In genomic region chrX:150831863-150832262, GRCh38 we compare ENCODE assay signal across 18 cellular contexts.
DNase-seq lines count a peak whose midpoint lies in the region; ATAC-seq, FAIRE-seq and TF ChIP-seq lines count a peak whose summit lies in the region.
"Had no signal": no experiment of that assay in that cellular context is flagged by ENCODE, and none has a peak within 500 bp of the region (broad histone marks: within the 10 kb centered on the region; RNA-seq: fewer than 3 reads in every experiment).

No MANE protein-coding gene starts in this region.

- intact Hi-C loops in left lung (cut with DNase I): no loop called here

- no peak overlapping the region for H3K14ac ChIP-seq in H1 (ENCODE audit: insufficient read length)

- TF ChIP-seq RAD21 in H1 (IDR thresholded peaks at IDR 0.05 in 1 of 2, conservative IDR thresholded peaks at IDR 0.05 in 1 of 2; ENCODE audit: low read depth in 2 of 2, low read length in 2 of 2): no peak

- no peak overlapping the region for H2AFZ ChIP-seq in H1 (ENCODE audit: low read length)
- H2AFZ ChIP-seq: GM23248 had no signal

- peaks cover 6% of the 10 kb centered on the region for H3K9me3 Mint-ChIP-seq in activated naive CD8-positive, alpha-beta T cell treated with anti-CD3 and anti-CD28 coated beads, Interleukin-2, amount 10 ng/mL, durations not matched to agents 7 days and 5 days
- H3K9me3 Mint-ChIP-seq in activated naive CD8-positive, alpha-beta T cell treated with anti-CD3 and anti-CD28 coated beads, Interleukin-2, amount 50 U/mL, for 24 hours: peaks cover 4% of the 10 kb centered on the region

- no peak overlapping the region for H3K9ac ChIP-seq in H1 (replicated peaks in 1 of 4; ENCODE audit: extremely low read depth in 1 of 4, low read depth in 3 of 4, low read length in 3 of 4)
- H3K9ac ChIP-seq: GM23248 had no signal

- TF ChIP-seq POLR2A in H1 (IDR thresholded peaks at IDR 0.05; ENCODE audit: control extremely low read depth in 1 of 2, low read depth in 2 of 2, low read length in 2 of 2): no peak

- no peaks in the 10 kb centered on the region for H3K27me3 ChIP-seq in H1 (replicated peaks in 1 of 4; ENCODE audit: control insufficient read depth in 3 of 4, extremely low read depth in 1 of 4, insufficient read depth in 3 of 4, low read length in 3 of 4)
- no peaks in the 10 kb centered on the region for H3K27me3 ChIP-seq in small intestine (ENCODE audit: control insufficient read depth in 2 of 2, insufficient read depth in 2 of 2, low read length in 2 of 2)
- H3K27me3 ChIP-seq in left lung: no peaks in the 10 kb centered on the region

- peaks cover 21% of the 10 kb centered on the region for H3K36me3 Mint-ChIP-seq in activated naive CD8-positive, alpha-beta T cell treated with anti-CD3 and anti-CD28 coated beads, Interleukin-2, amount 10 ng/mL, durations not matched to agents 7 days and 5 days
- peaks cover 19% of the 10 kb centered on the region for H3K36me3 Mint-ChIP-seq in activated naive CD8-positive, alpha-beta T cell treated with anti-CD3 and anti-CD28 coated beads, Interleukin-2, amount 50 U/mL, for 24 hours (ENCODE audit: low read depth)

- no peak overlapping the region for H3K4me2 ChIP-seq in H1 (ENCODE audit: insufficient read depth in 1 of 2, low read depth in 2 of 2, low read length in 2 of 2)

- CTCF ChIA-PET in H1 (lab: Charles Lee; ENCODE audit: partially characterized antibody): no interaction called here

- 83% methylated on average over 1 of the region's 1 CpG; no CpG with 5 or more reads in 1 of the 2 experiments for WGBS in H1 (ENCODE audit: extremely low coverage in 1 of 2, insufficient coverage in 1 of 2, insufficient read length in 1 of 2, insufficient replicate concordance in 2 of 2, low coverage in 1 of 2, low lambda C conversion rate in 2 of 2, missing lambda C conversion rate in 1 of 2), 2 experiments
- WGBS in small intestine, 3 donors: 56 to 86% (median 65%) methylated on average over 1 of the region's 1 CpG

- FAIRE-seq in H1 (lab: Jason Lieb, UNC): peak; percentile 19
- peak; percentile 83 for FAIRE-seq in small intestine (lab: Jason Lieb, UNC)
- FAIRE-seq: GM12878, GM18507, HTR-8/SVneo had no signal

- peaks cover 6% of the 10 kb centered on the region for H3K4me1 Mint-ChIP-seq in activated naive CD8-positive, alpha-beta T cell treated with anti-CD3 and anti-CD28 coated beads, Interleukin-2, amount 10 ng/mL, durations not matched to agents 7 days and 5 days
- H3K4me1 Mint-ChIP-seq in activated naive CD8-positive, alpha-beta T cell treated with anti-CD3 and anti-CD28 coated beads, Interleukin-2, amount 50 U/mL, for 24 hours: peaks cover 3% of the 10 kb centered on the region

- H3K9me3 ChIP-seq in H1 (ENCODE audit: insufficient read depth in 2 of 2, low read depth in 1 of 2, low read length in 1 of 2) (no peaks in the 10 kb centered on the region), small intestine (ENCODE audit: control insufficient read depth, low read depth) (no peaks in the 10 kb centered on the region), left lung (no peaks in the 10 kb centered on the region)

- POLR2A ChIA-PET in activated naive CD8-positive, alpha-beta T cell treated with anti-CD3 and anti-CD28 coated beads, Interleukin-2, amount 10 ng/mL, durations not matched to agents 7 days and 5 days (lab: Charles Lee): no interaction called here
- POLR2A ChIA-PET in H1 (lab: Charles Lee; ENCODE audit: partially characterized antibody): no interaction called here

- no peak overlapping the region for H3K4me3 ChIP-seq in H1 (ENCODE audit: extremely low read depth in 1 of 4, insufficient read depth in 2 of 4, low read depth in 3 of 4, low read length in 4 of 4)
- H3K4me3 ChIP-seq in small intestine (ENCODE audit: low read depth in 1 of 2, low read length in 2 of 2): no peak overlapping the region
- H3K4me3 ChIP-seq in left lung: no peak overlapping the region
- H3K4me3 ChIP-seq: GM12878, GM23248, HAP-1 had no signal

- no peak overlapping the region for H4K5ac ChIP-seq in H1 (ENCODE audit: insufficient read length, low read depth, low read length)

- no peak overlapping the region for H3K23ac ChIP-seq in H1 (ENCODE audit: insufficient read length)

- H2BK20ac ChIP-seq in H1 (ENCODE audit: low read length): no peak overlapping the region

- peaks cover 0 to 1% of the 10 kb centered on the region in 2 experiments for H4K20me1 ChIP-seq in H1 (replicated peaks in 1 of 2; ENCODE audit: control insufficient read depth in 1 of 2, insufficient read depth in 2 of 2, low read length in 2 of 2)

- H4K8ac ChIP-seq in H1 (ENCODE audit: extremely low read depth, insufficient read depth, low read length): no peak overlapping the region

- no peak for TF ChIP-seq CTCF in H1 (IDR thresholded peaks at IDR 0.05; ENCODE audit: control extremely low read depth in 1 of 3, insufficient read depth in 1 of 3, low read depth in 1 of 3, low read length in 3 of 3)
- no peak for TF ChIP-seq CTCF in left lung (IDR thresholded peaks at IDR 0.05)

- no peak for TF ChIP-seq EP300 in H1 (IDR thresholded peaks at IDR 0.05; ENCODE audit: borderline replicate concordance in 1 of 2, low read depth in 2 of 2, low read length in 2 of 2)

- no peak overlapping the region for H3K4ac ChIP-seq in H1 (replicated peaks; ENCODE audit: insufficient read length, low read depth, low read length)

- H2BK15ac ChIP-seq in H1 (ENCODE audit: low read length): no peak overlapping the region

- H3K36me3 ChIP-seq in H1 (ENCODE audit: control insufficient read depth in 2 of 4, insufficient read depth in 4 of 4, low read length in 3 of 4) (peaks cover 0 to 4% (median 1%) of the 10 kb centered on the region in 4 experiments; a peak in 3 of 8 replicates), small intestine (ENCODE audit: control insufficient read depth in 2 of 2, insufficient read depth in 2 of 2, low read length in 2 of 2) (no peaks in the 10 kb centered on the region), left lung (no peaks in the 10 kb centered on the region)

- ATAC-seq in activated naive CD8-positive, alpha-beta T cell treated with anti-CD3 and anti-CD28 coated beads, Interleukin-2, amount 10 ng/mL, durations not matched to agents 7 days and 5 days (ENCODE audit: low read depth): no peak
- ATAC-seq in activated naive CD8-positive, alpha-beta T cell treated with anti-CD3 and anti-CD28 coated beads, Interleukin-2, amount 50 U/mL, for 24 hours: no peak
- ATAC-seq in left lobe of liver: peak; percentile 57
- no peak for ATAC-seq in HG02981 (IDR thresholded peaks at IDR 0.05; ENCODE audit: unreplicated experiment)
- ATAC-seq in left lung: no peak
- ATAC-seq in GM18861 (IDR thresholded peaks at IDR 0.05; ENCODE audit: unreplicated experiment): no peak
- ATAC-seq: GM12878 had no signal

- H3K27ac Mint-ChIP-seq in activated naive CD8-positive, alpha-beta T cell treated with anti-CD3 and anti-CD28 coated beads, Interleukin-2, amount 10 ng/mL, durations not matched to agents 7 days and 5 days: peak overlapping the region; percentile 45
- H3K27ac Mint-ChIP-seq in activated naive CD8-positive, alpha-beta T cell treated with anti-CD3 and anti-CD28 coated beads, Interleukin-2, amount 50 U/mL, for 24 hours: no peak overlapping the region
- H3K27ac Mint-ChIP-seq: CD4-positive, alpha-beta T cell had no signal

- H3K4me3 Mint-ChIP-seq in activated naive CD8-positive, alpha-beta T cell treated with anti-CD3 and anti-CD28 coated beads, Interleukin-2, amount 10 ng/mL, durations not matched to agents 7 days and 5 days: no peak overlapping the region
- H3K4me3 Mint-ChIP-seq in activated naive CD8-positive, alpha-beta T cell treated with anti-CD3 and anti-CD28 coated beads, Interleukin-2, amount 50 U/mL, for 24 hours: no peak overlapping the region
- H3K4me3 Mint-ChIP-seq: CD4-positive, alpha-beta T cell had no signal

- H2BK120ac ChIP-seq in H1 (replicated peaks; ENCODE audit: low read depth, low read length): no peak overlapping the region

- H4K91ac ChIP-seq in H1 (replicated peaks; ENCODE audit: insufficient read length, low read length): no peak overlapping the region

- no peak overlapping the region for H2AK5ac ChIP-seq in H1 (ENCODE audit: low read depth, low read length)

- no peaks in the 10 kb centered on the region for H3K23me2 ChIP-seq in H1 (ENCODE audit: low read depth, low read length)

- H3K79me2 ChIP-seq in H1 (ENCODE audit: control insufficient read depth in 1 of 2, insufficient read depth in 2 of 2, low read length in 2 of 2): no peaks in the 10 kb centered on the region

- H3K4me1 ChIP-seq in H1 (replicated peaks in 1 of 4; ENCODE audit: control insufficient read depth in 3 of 4, insufficient read depth in 4 of 4, low read length in 3 of 4) (no peaks in the 10 kb centered on the region), small intestine (ENCODE audit: control insufficient read depth in 2 of 2, insufficient read depth in 1 of 2, low read depth in 1 of 2, low read length in 1 of 2) (no peaks in the 10 kb centered on the region), left lung (no peaks in the 10 kb centered on the region)
- H3K4me1 ChIP-seq: HAP-1 had no signal

- no peak for DNase-seq in activated naive CD8-positive, alpha-beta T cell treated with anti-CD3 and anti-CD28 coated beads, Interleukin-2, amount 10 ng/mL, durations not matched to agents 7 days and 5 days
- no peak for DNase-seq in activated naive CD8-positive, alpha-beta T cell treated with anti-CD3 and anti-CD28 coated beads, Interleukin-2, amount 50 U/mL, for 24 hours
- no peak for DNase-seq in H1 (ENCODE audit: low read depth in 1 of 2, low spot score in 2 of 2)
- DNase-seq in left lobe of liver (ENCODE audit: low spot score): no peak
- DNase-seq in small intestine: no peak
- no peak for DNase-seq in left lung
- DNase-seq: 8988T; ACHN; C1 segment of cervical spinal cord; CD4-positive, alpha-beta T cell; DMS79; GM23248 had no signal

- no peaks in the 10 kb centered on the region for H3K27me3 Mint-ChIP-seq in activated naive CD8-positive, alpha-beta T cell treated with anti-CD3 and anti-CD28 coated beads, Interleukin-2, amount 10 ng/mL, durations not matched to agents 7 days and 5 days
- H3K27me3 Mint-ChIP-seq in activated naive CD8-positive, alpha-beta T cell treated with anti-CD3 and anti-CD28 coated beads, Interleukin-2, amount 50 U/mL, for 24 hours: no peaks in the 10 kb centered on the region
- H3K27me3 Mint-ChIP-seq: CD4-positive, alpha-beta T cell had no signal

- no peak overlapping the region for H3K27ac ChIP-seq in H1 (ENCODE audit: low read depth, low read length)
- H3K27ac ChIP-seq in small intestine (ENCODE audit: low read depth in 1 of 2, low read length in 1 of 2): no peak overlapping the region
- no peak overlapping the region for H3K27ac ChIP-seq in left lung
- H3K27ac ChIP-seq: GM23248 had no signal

- H3K79me1 ChIP-seq in H1 (ENCODE audit: low read depth, low read length): no peaks in the 10 kb centered on the region

- H2BK5ac ChIP-seq in H1 (ENCODE audit: low read depth, low read length): no peak overlapping the region

- H2BK12ac ChIP-seq in H1 (ENCODE audit: low read depth, low read length): no peak overlapping the region

- H3K18ac ChIP-seq in H1 (ENCODE audit: extremely low read depth, low read length): no peak overlapping the region

- H3K56ac ChIP-seq in H1 (replicated peaks; ENCODE audit: insufficient read length, low read depth, low read length): no peak overlapping the region

TF ChIP-seq in H1, 55 proteins besides CTCF, POLR2A, EP300 and RAD21 (continues in another document):
- TF ChIP-seq SAP30 (IDR thresholded peaks at IDR 0.05; ENCODE audit: insufficient read depth, insufficient replicate concordance, low read length) (no peak), PHF8 (conservative IDR thresholded peaks at IDR 0.05; ENCODE audit: low read depth, low read length) (no peak)
